1 cellular context compared by ENCODE assay signal in the genomic region with DNA sequence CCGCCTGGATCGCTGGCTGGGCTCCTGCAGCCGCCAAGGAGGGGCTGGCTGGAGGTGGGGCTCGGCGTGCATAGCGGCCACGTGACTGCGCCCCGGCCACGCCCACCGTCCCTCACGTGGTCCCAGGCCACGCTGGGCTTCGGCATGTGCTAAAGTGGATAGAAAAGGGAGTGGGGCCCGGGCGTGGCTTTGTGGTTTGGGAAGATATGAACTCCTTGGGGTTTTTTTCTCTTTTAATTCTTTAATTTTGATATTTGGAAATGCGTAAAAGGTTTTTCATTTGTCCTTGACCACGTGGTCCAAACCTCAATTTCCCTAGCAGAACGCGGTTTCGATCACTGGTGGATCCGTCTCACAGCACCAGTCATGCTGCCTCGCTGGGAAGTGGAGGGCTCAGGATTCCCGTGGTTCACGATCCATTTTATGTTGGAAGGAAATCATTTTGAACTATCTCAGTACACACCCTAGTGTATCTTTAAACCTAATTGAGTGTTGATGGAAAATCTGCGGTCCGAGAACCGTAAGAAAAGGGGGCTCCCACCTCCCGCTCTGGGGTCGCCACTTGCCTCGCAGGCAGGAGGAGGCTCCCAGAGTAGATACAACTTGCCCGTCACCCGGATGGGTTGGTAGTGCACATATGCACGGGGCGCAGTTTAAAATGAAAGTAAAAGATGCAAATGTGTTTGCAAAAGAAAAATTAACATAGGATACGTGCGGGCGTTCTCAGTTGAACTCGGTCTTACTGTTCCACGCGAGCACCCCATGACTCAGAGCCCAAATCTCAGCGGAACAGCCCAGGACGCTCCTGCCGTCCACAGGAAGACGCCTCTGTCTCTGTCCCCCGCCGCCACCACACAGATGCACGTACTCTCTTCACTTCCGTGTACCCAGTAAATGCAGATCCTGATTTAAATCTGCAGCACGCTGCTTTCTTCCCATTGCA.
TF ChIP-seq lines count a peak whose summit lies in the region.

No MANE protein-coding gene starts in this region.

TF ChIP-seq in HepG2, 621 proteins besides CTCF, POLR2A, EP300 and RAD21 (continued from another document):
- TF ChIP-seq, protein P1, sequence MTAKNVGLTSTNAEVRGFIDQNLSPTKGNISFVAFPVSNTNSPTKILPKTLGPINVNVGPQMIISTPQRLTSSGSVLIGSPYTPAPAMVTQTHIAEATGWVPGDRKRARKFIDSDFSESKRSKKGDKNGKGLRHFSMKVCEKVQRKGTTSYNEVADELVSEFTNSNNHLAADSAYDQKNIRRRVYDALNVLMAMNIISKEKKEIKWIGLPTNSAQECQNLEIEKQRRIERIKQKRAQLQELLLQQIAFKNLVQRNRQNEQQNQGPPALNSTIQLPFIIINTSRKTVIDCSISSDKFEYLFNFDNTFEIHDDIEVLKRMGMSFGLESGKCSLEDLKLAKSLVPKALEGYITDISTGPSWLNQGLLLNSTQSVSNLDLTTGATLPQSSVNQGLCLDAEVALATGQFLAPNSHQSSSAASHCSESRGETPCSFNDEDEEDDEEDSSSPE (CRISPR knock-in tag; IDR thresholded peaks at IDR 0.05): peak; percentile 49; the same call in 1 of the 2 replicates
- TF ChIP-seq KMT2B (CRISPR knock-in tag; IDR thresholded peaks at IDR 0.05) (peak; percentile 49), DMAP1 (CRISPR knock-in tag; IDR thresholded peaks at IDR 0.05) (peak; percentile 52), YEATS4 (CRISPR knock-in tag; IDR thresholded peaks at IDR 0.05; ENCODE audit: borderline replicate concordance) (0 out of 2 replicates have a peak, but pooled peaks have one; percentile 46), KMT2A (CRISPR knock-in tag; IDR thresholded peaks at IDR 0.05) (peak; percentile 38; the same call in 1 of the 2 replicates), RAD51 (IDR thresholded peaks at IDR 0.05; ENCODE audit: borderline replicate concordance) (peak; percentile 87)
- TF ChIP-seq, protein P2, sequence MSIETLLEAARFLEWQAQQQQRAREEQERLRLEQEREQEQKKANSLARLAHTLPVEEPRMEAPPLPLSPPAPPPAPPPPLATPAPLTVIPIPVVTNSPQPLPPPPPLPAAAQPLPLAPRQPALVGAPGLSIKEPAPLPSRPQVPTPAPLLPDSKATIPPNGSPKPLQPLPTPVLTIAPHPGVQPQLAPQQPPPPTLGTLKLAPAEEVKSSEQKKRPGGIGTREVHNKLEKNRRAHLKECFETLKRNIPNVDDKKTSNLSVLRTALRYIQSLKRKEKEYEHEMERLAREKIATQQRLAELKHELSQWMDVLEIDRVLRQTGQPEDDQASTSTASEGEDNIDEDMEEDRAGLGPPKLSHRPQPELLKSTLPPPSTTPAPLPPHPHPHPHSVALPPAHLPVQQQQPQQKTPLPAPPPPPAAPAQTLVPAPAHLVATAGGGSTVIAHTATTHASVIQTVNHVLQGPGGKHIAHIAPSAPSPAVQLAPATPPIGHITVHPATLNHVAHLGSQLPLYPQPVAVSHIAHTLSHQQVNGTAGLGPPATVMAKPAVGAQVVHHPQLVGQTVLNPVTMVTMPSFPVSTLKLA (IDR thresholded peaks at IDR 0.05): peak; percentile 86
